In the genomic region with DNA sequence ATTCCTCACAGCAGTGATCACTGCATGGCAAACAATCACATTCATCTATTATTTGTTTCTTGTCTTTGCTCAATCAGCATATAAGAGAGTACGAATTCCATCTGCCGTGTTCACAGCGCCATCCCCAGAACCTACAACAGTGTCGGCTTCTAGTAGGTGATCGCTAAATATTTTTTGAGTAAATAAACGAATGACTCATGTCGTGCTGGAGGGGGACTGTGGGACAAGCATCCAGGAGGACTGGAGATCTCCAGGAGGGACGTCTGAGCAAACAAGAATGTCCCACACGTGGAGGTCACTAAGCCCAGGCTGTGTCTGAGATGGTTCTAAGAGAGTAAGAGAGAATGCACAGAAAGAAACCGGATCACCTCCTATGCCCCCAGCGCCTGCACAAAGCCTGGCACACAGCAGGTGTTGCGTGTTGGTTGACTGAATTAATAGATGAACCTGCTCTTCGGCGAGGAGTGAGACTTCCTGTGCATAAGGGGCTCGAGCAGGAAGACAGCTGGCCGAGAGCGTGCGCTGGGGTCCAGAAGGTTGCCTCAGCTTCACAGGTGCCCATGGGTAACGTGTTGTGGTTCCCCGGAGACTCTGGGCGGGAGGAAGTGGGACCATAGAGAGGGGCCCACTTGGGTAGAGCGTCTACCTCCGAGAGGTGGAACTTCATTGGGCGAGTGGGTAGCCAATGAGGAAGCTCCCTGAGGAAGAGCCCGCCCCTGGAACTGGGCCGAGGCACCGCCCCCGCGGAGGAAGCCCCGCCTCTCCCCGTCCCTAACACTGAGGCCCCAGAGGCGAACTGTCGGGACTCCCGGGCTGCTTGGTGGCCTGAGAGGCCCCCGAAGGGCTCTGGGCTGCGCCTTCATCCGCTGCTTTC, we compare ENCODE assay signal across 9 cellular contexts.
A peak's percentile ranks its signal among the peaks of the same experiment; 100 is the strongest.
DNase-seq lines count a peak whose midpoint lies in the region; ATAC-seq and TF ChIP-seq lines count a peak whose summit lies in the region.
"Had no signal": no experiment of that assay in that cellular context is flagged by ENCODE, and none has a peak within 500 bp of the region (broad histone marks: within the 10 kb centered on the region; RNA-seq: fewer than 3 reads in every experiment).

No MANE protein-coding gene starts in this region.

- H2AFZ ChIP-seq in OCI-LY1 (ENCODE audit: low read length), result peak overlapping the region; percentile 57

- H3K27me3 ChIP-seq in OCI-LY1 (ENCODE audit: insufficient read depth, low read length) (peaks cover 5% of the 10 kb centered on the region; the same call in 1 of the 2 replicates), ovary (no peaks in the 10 kb centered on the region), thymus (ENCODE audit: control insufficient read depth, insufficient read depth) (peaks cover 2% of the 10 kb centered on the region)
- H3K27me3 ChIP-seq: SJSA1 had no signal

- H3K9me2 ChIP-seq in OCI-LY1 (ENCODE audit: low read depth, low read length), result no peaks in the 10 kb centered on the region

- H4K20me1 ChIP-seq in OCI-LY1 (ENCODE audit: insufficient read depth, low read length), result no peaks in the 10 kb centered on the region

- peak overlapping the region; percentile 70 for H3K4me2 ChIP-seq in OCI-LY1 (ENCODE audit: low read length)

- H3K4me3 ChIP-seq in OCI-LY1 (ENCODE audit: low read depth, low read length, poor library complexity, severe bottlenecking) (peak overlapping the region; percentile 56), ovary (peak overlapping the region; percentile 32), thymus (ENCODE audit: low read length) (peak overlapping the region; percentile 4)
- H3K4me3 ChIP-seq: SJSA1 had no signal

- H3K36me3 ChIP-seq in OCI-LY1 (ENCODE audit: insufficient read depth, low read length), result no peaks in the 10 kb centered on the region
- H3K36me3 ChIP-seq in ovary, result no peaks in the 10 kb centered on the region
- H3K36me3 ChIP-seq in thymus (ENCODE audit: control insufficient read depth, insufficient read depth), result no peaks in the 10 kb centered on the region
- H3K36me3 ChIP-seq: SJSA1 had no signal

- WGBS in ovary, 3 donors, result 9 to 24% (median 16%) methylated on average over 27 to 37 of the region's 37 CpGs
- WGBS in thymus, result 18% methylated on average over 37 of the region's 37 CpGs

- H3K27ac ChIP-seq in OCI-LY1 (ENCODE audit: low read depth, low read length, poor library complexity, severe bottlenecking), result peak overlapping the region; percentile 78
- no peak overlapping the region for H3K27ac ChIP-seq in ovary
- H3K27ac ChIP-seq in thymus (ENCODE audit: low read depth), result no peak overlapping the region
- H3K27ac ChIP-seq: SJSA1 had no signal

- ATAC-seq in GM21360 (IDR thresholded peaks at IDR 0.05; ENCODE audit: unreplicated experiment), result peak; percentile 99

- H3K4me1 ChIP-seq in OCI-LY1 (ENCODE audit: insufficient read depth, low read length, severe bottlenecking) (peaks cover 10% of the 10 kb centered on the region), ovary (ENCODE audit: insufficient read depth) (no peaks in the 10 kb centered on the region), thymus (ENCODE audit: control insufficient read depth, insufficient read depth, low read length) (no peaks in the 10 kb centered on the region)
- H3K4me1 ChIP-seq: SJSA1 had no signal

- no peak for TF ChIP-seq POLR2A in ovary (IDR thresholded peaks at IDR 0.05)

- no peak for TF ChIP-seq EP300 in ovary (IDR thresholded peaks at IDR 0.05)

- H3K9ac ChIP-seq in OCI-LY1 (ENCODE audit: low read length), result peak overlapping the region; percentile 45

- H3K79me2 ChIP-seq in OCI-LY1 (ENCODE audit: insufficient read depth, low read length), result no peaks in the 10 kb centered on the region

- intact Hi-C loops in ovary (cut with DNase I), result no loop called here

- H3F3A ChIP-seq in OCI-LY1 (ENCODE audit: insufficient read depth, low read length), result no peaks in the 10 kb centered on the region

- DNase-seq in CMK (ENCODE audit: low read depth), result peak; percentile 94
- peak in 75 of 76 experiments; percentile 11 to 93 (median 76) for DNase-seq in HUDEP-2 (lab: John Stamatoyannopoulos, UW; ENCODE audit: unreplicated experiment in 76 of 76)
- peak; percentile 90 to 92 for DNase-seq in activated T-cell treated with anti-CD3 and anti-CD28 coated beads, Interleukin-2, amount 50 U/mL, for 48 hours
- DNase-seq in germinal center (ENCODE audit: low spot score), result peak; percentile 98
- DNase-seq in ovary, result peak; percentile 76 to 91 (median 83)

- H3K9me3 ChIP-seq in OCI-LY1 (ENCODE audit: low read length) (no peaks in the 10 kb centered on the region), ovary (no peaks in the 10 kb centered on the region), thymus (ENCODE audit: control insufficient read depth) (no peaks in the 10 kb centered on the region)
- H3K9me3 ChIP-seq: SJSA1 had no signal

- TF ChIP-seq CTCF in OCI-LY1 (IDR thresholded peaks at IDR 0.05; ENCODE audit: low read length) (0 out of 2 replicates have a peak, but pooled peaks have one; percentile 5), ovary (IDR thresholded peaks at IDR 0.05) (no peak)

Comparison
In these comparisons a context has a peak if more than half of its experiments do, and no peak if none do; other contexts are left out.
1. H3K4me3 ChIP-seq: peak in every context shown above with its lines; median percentile 56 in OCI-LY1; 32 in ovary; 4 in thymus.